ENCODE assay signal across 8 cellular contexts in the genomic region with DNA sequence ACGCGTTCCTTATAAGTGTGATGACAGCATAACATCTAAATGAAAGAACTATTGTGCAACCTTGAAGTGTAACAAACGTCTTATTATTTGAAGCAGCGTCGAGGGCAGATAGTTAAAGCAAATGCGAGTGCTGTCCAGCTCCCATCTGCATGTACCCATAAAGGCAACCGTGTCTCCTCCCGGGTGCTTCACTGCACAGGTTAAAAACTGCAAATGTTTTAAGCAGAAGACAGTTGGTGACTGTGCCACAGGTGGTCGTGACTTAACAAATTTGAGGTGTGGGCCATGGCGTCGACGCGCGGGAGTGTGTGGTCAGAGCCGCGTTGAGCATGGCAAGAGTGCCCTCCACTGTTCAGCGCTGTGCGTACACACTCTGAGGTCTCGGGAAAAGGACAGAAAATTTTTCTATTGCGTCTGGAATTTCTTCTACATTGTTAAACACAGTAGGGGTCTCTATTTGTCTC. TPM values are rescaled to one million over a fixed set of nuclear protein-coding genes. Genes with fewer than 3 reads are reported as not detected.
A peak's percentile ranks its signal among the peaks of the same experiment; 100 is the strongest.
DNase-seq lines count a peak whose midpoint lies in the region; ATAC-seq, FAIRE-seq and TF ChIP-seq lines count a peak whose summit lies in the region.

No MANE protein-coding gene starts in this region.

- peaks cover 36% of the 10 kb centered on the region for H3K27me3 ChIP-seq in bronchial epithelial cell (ENCODE audit: control insufficient read depth, insufficient read depth, low read length)

- H3K4me3 ChIP-seq in GM12864 (ENCODE audit: low read depth, low read length): no peak overlapping the region
- H3K4me3 ChIP-seq in bronchial epithelial cell (ENCODE audit: low read depth, low read length): no peak overlapping the region

- no peak for TF ChIP-seq POLR2A in H54 (IDR thresholded peaks at IDR 0.05; ENCODE audit: low read depth, low read length)

- no peaks in the 10 kb centered on the region for H3K36me3 ChIP-seq in bronchial epithelial cell (ENCODE audit: control insufficient read depth, insufficient read depth, low read length)

- FAIRE-seq in bronchial epithelial cell (lab: Jason Lieb, UNC) (no peak), H54 (lab: Jason Lieb, UNC) (no peak)

- ATAC-seq in GM18858 (IDR thresholded peaks at IDR 0.05; ENCODE audit: unreplicated experiment) (no peak), HG02981 (IDR thresholded peaks at IDR 0.05; ENCODE audit: unreplicated experiment) (no peak)

- TF ChIP-seq CTCF in GM12864 (IDR thresholded peaks at IDR 0.05; ENCODE audit: low read depth, low read length, missing control alignments) (peak; percentile 20), bronchial epithelial cell (IDR thresholded peaks at IDR 0.05; ENCODE audit: insufficient read depth, low read length, severe bottlenecking) (peak; percentile 55)

- DNase-seq in GM12864 (ENCODE audit: low read depth) (no peak), NCI-H1417 (lab: John Stamatoyannopoulos, UW) (peak; percentile 26 to 95 (median 84)), bronchial epithelial cell (ENCODE audit: low read depth) (peak; percentile 12), myocyte (ENCODE audit: low read depth) (peak; percentile 8), H54 (ENCODE audit: insufficient read length, low spot score) (no peak)
- no peak for DNase-seq in activated CD4-positive, alpha-beta T cell treated with anti-CD3 and anti-CD28 coated beads for 48 hours

RNA-seq across cellular contexts. Expression of a gene that starts 6.4 kb away (rescaled TPM):
- not detected in 2 replicates for total RNA-seq in bronchial epithelial cell
- not detected in 2 replicates for total RNA-seq in myocyte
- polyA plus RNA-seq in myocyte (2012): not detected

Comparison
In these comparisons a context has a peak if more than half of its experiments do, and no peak if none do; other contexts are left out.
1. DNase-seq: peak in NCI-H1417 (3 of 3), bronchial epithelial cell (single experiment) and myocyte (single experiment); none in GM12864 (single experiment), H54 (single experiment) and activated CD4-positive, alpha-beta T cell treated with anti-CD3 and anti-CD28 coated beads for 48 hours (single experiment).